ENCODE assay signal across 35 cellular contexts in genomic region chr12:115806000-115806399, GRCh38.
"Had no signal": no experiment of that assay in that cellular context is flagged by ENCODE, and none has a peak within 500 bp of the region (broad histone marks: within the 10 kb centered on the region; RNA-seq: fewer than 3 reads in every experiment).

No MANE protein-coding gene starts in this region.

- H3K36me3 ChIP-seq: MG63 had no signal

- DNase-seq: Karpas-422, Kasumi-1, MG63, MM.1S, MV-4-11, NCI-H1048, NCI-H1092, NCI-H1092 treated with DMSO at 0.1 percent for 48 hours, NCI-H1105, NCI-H1105 treated with DMSO at 0.1 percent for 48 hours, NCI-H1417, NCI-H1417 treated with DMSO at 0.1 percent for 48 hours, NCI-H1436, NCI-H1436 treated with DMSO at 0.1 percent for 48 hours, NCI-H146, NCI-H1694, NCI-H1694 treated with DMSO at 0.1 percent for 48 hours, NCI-H187, NCI-H187 treated with DMSO at 0.1 percent for 48 hours, NCI-H1930, NCI-H2029, NCI-H2029 treated with DMSO at 0.1 percent for 48 hours, NCI-H2081, NCI-H2081 treated with DMSO at 0.1 percent for 48 hours, NCI-H2107, NCI-H2171, NCI-H2171 treated with DMSO at 0.1 percent for 48 hours, NCI-H2227 treated with DMSO at 0.1 percent for 48 hours, NCI-H226, NCI-H345, NCI-H446, NCI-H446 treated with DMSO at 0.1 percent for 48 hours, NCI-H510A, NCI-H510A treated with DMSO at 0.1 percent for 48 hours, NCI-H524 had no signal

- H3K9me3 ChIP-seq: MG63 had no signal

- H3K4me3 ChIP-seq: MG63 had no signal
